ENCODE assay signal across 1 cellular context in the genomic region with DNA sequence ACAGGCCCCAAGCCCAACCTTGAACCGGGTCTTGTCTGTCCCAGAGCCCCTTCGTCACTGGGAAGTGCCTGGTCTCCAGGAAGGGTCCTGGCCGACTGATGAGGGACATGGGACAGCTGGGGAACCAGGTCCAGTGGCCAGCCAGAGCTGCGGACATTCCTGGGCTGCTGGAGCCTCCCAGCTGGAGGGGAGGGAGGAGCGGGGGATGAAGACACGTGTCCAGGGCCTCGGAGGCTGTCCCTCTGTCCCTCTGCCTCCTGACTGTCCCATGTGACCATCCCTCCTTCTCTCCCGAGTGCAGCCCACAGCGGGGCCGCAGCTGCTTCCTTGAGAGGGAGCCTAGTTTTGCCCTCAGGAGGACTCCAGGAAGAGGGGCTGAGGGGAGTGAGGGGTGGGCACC.
TF ChIP-seq lines count a peak whose summit lies in the region.

No MANE protein-coding gene starts in this region.

TF ChIP-seq in HepG2, 621 proteins besides CTCF, POLR2A, EP300 and RAD21 (continued from another document and continues in another):
- 0 out of 2 replicates have a peak, but pooled peaks have one; percentile 32 for TF ChIP-seq ZNF331 (CRISPR knock-in tag; IDR thresholded peaks at IDR 0.05)
- no peak for TF ChIP-seq ZNF441 (CRISPR knock-in tag; IDR thresholded peaks at IDR 0.05; ENCODE audit: borderline replicate concordance)
- TF ChIP-seq MYC (CRISPR knock-in tag; IDR thresholded peaks at IDR 0.05; ENCODE audit: borderline replicate concordance): peak; percentile 68; the same call in 1 of the 2 replicates
- TF ChIP-seq BHLHE40 (IDR thresholded peaks at IDR 0.05; ENCODE audit: low read length): peak; percentile 49; the same call in 1 of the 2 replicates
- no peak for TF ChIP-seq ZNF230 (CRISPR knock-in tag; IDR thresholded peaks at IDR 0.05)
- TF ChIP-seq, protein P1, sequence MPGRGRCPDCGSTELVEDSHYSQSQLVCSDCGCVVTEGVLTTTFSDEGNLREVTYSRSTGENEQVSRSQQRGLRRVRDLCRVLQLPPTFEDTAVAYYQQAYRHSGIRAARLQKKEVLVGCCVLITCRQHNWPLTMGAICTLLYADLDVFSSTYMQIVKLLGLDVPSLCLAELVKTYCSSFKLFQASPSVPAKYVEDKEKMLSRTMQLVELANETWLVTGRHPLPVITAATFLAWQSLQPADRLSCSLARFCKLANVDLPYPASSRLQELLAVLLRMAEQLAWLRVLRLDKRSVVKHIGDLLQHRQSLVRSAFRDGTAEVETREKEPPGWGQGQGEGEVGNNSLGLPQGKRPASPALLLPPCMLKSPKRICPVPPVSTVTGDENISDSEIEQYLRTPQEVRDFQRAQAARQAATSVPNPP (CRISPR knock-in tag; IDR thresholded peaks at IDR 0.05): no peak
- TF ChIP-seq NFE2L2 (IDR thresholded peaks at IDR 0.05; ENCODE audit: low read length): no peak
- no peak for TF ChIP-seq GFI1 (CRISPR knock-in tag; IDR thresholded peaks at IDR 0.05; ENCODE audit: borderline replicate concordance)
- TF ChIP-seq, protein P2, sequence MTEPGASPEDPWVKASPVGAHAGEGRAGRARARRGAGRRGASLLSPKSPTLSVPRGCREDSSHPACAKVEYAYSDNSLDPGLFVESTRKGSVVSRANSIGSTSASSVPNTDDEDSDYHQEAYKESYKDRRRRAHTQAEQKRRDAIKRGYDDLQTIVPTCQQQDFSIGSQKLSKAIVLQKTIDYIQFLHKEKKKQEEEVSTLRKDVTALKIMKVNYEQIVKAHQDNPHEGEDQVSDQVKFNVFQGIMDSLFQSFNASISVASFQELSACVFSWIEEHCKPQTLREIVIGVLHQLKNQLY (CRISPR knock-in tag; IDR thresholded peaks at IDR 0.05): 0 out of 2 replicates have a peak, but pooled peaks have one; percentile 37
- no peak for TF ChIP-seq TBX3 (IDR thresholded peaks at IDR 0.05; ENCODE audit: borderline replicate concordance)
- no peak for TF ChIP-seq MAF1 (CRISPR knock-in tag; IDR thresholded peaks at IDR 0.05; ENCODE audit: borderline replicate concordance)
- TF ChIP-seq DNMT3B (CRISPR knock-in tag; conservative IDR thresholded peaks at IDR 0.05): no peak
- TF ChIP-seq, protein P3, sequence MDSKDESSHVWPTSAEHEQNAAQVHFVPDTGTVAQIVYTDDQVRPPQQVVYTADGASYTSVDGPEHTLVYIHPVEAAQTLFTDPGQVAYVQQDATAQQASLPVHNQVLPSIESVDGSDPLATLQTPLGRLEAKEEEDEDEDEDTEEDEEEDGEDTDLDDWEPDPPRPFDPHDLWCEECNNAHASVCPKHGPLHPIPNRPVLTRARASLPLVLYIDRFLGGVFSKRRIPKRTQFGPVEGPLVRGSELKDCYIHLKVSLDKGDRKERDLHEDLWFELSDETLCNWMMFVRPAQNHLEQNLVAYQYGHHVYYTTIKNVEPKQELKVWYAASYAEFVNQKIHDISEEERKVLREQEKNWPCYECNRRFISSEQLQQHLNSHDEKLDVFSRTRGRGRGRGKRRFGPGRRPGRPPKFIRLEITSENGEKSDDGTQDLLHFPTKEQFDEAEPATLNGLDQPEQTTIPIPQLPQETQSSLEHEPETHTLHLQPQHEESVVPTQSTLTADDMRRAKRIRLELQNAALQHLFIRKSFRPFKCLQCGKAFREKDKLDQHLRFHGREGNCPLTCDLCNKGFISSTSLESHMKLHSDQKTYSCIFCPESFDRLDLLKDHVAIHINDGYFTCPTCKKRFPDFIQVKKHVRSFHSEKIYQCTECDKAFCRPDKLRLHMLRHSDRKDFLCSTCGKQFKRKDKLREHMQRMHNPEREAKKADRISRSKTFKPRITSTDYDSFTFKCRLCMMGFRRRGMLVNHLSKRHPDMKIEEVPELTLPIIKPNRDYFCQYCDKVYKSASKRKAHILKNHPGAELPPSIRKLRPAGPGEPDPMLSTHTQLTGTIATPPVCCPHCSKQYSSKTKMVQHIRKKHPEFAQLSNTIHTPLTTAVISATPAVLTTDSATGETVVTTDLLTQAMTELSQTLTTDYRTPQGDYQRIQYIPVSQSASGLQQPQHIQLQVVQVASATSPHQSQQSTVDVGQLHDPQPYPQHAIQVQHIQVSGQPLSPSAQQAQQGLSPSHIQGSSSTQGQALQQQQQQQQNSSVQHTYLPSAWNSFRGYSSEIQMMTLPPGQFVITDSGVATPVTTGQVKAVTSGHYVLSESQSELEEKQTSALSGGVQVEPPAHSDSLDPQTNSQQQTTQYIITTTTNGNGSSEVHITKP (CRISPR knock-in tag; IDR thresholded peaks at IDR 0.05; ENCODE audit: low read depth): no peak
- no peak for TF ChIP-seq ZNF577 (CRISPR knock-in tag; IDR thresholded peaks at IDR 0.05; ENCODE audit: borderline replicate concordance, low read depth)
- TF ChIP-seq ZC3H13 (CRISPR knock-in tag; IDR thresholded peaks at IDR 0.05): no peak
- no peak for TF ChIP-seq ZNF605 (CRISPR knock-in tag; IDR thresholded peaks at IDR 0.05)
- TF ChIP-seq, protein P4, sequence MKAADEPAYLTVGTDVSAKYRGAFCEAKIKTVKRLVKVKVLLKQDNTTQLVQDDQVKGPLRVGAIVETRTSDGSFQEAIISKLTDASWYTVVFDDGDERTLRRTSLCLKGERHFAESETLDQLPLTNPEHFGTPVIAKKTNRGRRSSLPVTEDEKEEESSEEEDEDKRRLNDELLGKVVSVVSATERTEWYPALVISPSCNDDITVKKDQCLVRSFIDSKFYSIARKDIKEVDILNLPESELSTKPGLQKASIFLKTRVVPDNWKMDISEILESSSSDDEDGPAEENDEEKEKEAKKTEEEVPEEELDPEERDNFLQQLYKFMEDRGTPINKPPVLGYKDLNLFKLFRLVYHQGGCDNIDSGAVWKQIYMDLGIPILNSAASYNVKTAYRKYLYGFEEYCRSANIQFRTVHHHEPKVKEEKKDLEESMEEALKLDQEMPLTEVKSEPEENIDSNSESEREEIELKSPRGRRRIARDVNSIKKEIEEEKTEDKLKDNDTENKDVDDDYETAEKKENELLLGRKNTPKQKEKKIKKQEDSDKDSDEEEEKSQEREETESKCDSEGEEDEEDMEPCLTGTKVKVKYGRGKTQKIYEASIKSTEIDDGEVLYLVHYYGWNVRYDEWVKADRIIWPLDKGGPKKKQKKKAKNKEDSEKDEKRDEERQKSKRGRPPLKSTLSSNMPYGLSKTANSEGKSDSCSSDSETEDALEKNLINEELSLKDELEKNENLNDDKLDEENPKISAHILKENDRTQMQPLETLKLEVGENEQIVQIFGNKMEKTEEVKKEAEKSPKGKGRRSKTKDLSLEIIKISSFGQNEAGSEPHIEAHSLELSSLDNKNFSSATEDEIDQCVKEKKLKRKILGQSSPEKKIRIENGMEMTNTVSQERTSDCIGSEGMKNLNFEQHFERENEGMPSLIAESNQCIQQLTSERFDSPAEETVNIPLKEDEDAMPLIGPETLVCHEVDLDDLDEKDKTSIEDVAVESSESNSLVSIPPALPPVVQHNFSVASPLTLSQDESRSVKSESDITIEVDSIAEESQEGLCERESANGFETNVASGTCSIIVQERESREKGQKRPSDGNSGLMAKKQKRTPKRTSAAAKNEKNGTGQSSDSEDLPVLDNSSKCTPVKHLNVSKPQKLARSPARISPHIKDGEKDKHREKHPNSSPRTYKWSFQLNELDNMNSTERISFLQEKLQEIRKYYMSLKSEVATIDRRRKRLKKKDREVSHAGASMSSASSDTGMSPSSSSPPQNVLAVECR (CRISPR knock-in tag; IDR thresholded peaks at IDR 0.05; ENCODE audit: borderline replicate concordance): peak; percentile 27; the same call in 1 of the 2 replicates
- no peak for TF ChIP-seq IKZF4 (CRISPR knock-in tag; IDR thresholded peaks at IDR 0.05; ENCODE audit: borderline replicate concordance, low read depth, not compliant biosample characterization)
- TF ChIP-seq, protein P5, sequence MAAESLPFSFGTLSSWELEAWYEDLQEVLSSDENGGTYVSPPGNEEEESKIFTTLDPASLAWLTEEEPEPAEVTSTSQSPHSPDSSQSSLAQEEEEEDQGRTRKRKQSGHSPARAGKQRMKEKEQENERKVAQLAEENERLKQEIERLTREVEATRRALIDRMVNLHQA (CRISPR knock-in tag; IDR thresholded peaks at IDR 0.05): no peak
- TF ChIP-seq, protein P6, sequence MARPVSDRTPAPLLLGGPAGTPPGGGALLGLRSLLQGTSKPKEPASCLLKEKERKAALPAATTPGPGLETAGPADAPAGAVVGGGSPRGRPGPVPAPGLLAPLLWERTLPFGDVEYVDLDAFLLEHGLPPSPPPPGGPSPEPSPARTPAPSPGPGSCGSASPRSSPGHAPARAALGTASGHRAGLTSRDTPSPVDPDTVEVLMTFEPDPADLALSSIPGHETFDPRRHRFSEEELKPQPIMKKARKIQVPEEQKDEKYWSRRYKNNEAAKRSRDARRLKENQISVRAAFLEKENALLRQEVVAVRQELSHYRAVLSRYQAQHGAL (CRISPR knock-in tag; IDR thresholded peaks at IDR 0.05; ENCODE audit: not compliant biosample characterization): no peak
- no peak for TF ChIP-seq HNRNPK (IDR thresholded peaks at IDR 0.05; ENCODE audit: low read depth, low read length, poor library complexity, severe bottlenecking)
- no peak for TF ChIP-seq REPIN1 (CRISPR knock-in tag; IDR thresholded peaks at IDR 0.05; ENCODE audit: borderline replicate concordance, low read depth)
- TF ChIP-seq, protein P7, sequence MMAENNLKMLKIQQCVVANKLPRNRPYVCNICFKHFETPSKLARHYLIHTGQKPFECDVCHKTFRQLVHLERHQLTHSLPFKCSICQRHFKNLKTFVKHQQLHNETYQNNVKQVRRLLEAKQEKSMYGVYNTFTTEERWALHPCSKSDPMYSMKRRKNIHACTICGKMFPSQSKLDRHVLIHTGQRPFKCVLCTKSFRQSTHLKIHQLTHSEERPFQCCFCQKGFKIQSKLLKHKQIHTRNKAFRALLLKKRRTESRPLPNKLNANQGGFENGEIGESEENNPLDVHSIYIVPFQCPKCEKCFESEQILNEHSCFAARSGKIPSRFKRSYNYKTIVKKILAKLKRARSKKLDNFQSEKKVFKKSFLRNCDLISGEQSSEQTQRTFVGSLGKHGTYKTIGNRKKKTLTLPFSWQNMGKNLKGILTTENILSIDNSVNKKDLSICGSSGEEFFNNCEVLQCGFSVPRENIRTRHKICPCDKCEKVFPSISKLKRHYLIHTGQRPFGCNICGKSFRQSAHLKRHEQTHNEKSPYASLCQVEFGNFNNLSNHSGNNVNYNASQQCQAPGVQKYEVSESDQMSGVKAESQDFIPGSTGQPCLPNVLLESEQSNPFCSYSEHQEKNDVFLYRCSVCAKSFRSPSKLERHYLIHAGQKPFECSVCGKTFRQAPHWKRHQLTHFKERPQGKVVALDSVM (CRISPR knock-in tag; IDR thresholded peaks at IDR 0.05): peak; percentile 93
- no peak for TF ChIP-seq ATAD3A (CRISPR knock-in tag; IDR thresholded peaks at IDR 0.05)
- TF ChIP-seq, protein P8, sequence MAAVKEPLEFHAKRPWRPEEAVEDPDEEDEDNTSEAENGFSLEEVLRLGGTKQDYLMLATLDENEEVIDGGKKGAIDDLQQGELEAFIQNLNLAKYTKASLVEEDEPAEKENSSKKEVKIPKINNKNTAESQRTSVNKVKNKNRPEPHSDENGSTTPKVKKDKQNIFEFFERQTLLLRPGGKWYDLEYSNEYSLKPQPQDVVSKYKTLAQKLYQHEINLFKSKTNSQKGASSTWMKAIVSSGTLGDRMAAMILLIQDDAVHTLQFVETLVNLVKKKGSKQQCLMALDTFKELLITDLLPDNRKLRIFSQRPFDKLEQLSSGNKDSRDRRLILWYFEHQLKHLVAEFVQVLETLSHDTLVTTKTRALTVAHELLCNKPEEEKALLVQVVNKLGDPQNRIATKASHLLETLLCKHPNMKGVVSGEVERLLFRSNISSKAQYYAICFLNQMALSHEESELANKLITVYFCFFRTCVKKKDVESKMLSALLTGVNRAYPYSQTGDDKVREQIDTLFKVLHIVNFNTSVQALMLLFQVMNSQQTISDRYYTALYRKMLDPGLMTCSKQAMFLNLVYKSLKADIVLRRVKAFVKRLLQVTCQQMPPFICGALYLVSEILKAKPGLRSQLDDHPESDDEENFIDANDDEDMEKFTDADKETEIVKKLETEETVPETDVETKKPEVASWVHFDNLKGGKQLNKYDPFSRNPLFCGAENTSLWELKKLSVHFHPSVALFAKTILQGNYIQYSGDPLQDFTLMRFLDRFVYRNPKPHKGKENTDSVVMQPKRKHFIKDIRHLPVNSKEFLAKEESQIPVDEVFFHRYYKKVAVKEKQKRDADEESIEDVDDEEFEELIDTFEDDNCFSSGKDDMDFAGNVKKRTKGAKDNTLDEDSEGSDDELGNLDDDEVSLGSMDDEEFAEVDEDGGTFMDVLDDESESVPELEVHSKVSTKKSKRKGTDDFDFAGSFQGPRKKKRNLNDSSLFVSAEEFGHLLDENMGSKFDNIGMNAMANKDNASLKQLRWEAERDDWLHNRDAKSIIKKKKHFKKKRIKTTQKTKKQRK (IDR thresholded peaks at IDR 0.05; ENCODE audit: low read length): no peak
- TF ChIP-seq SATB2 (CRISPR knock-in tag; IDR thresholded peaks at IDR 0.05): no peak
- TF ChIP-seq, protein P9, sequence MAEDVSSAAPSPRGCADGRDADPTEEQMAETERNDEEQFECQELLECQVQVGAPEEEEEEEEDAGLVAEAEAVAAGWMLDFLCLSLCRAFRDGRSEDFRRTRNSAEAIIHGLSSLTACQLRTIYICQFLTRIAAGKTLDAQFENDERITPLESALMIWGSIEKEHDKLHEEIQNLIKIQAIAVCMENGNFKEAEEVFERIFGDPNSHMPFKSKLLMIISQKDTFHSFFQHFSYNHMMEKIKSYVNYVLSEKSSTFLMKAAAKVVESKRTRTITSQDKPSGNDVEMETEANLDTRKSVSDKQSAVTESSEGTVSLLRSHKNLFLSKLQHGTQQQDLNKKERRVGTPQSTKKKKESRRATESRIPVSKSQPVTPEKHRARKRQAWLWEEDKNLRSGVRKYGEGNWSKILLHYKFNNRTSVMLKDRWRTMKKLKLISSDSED (CRISPR knock-in tag; IDR thresholded peaks at IDR 0.05): no peak
- TF ChIP-seq MEF2D (CRISPR knock-in tag; IDR thresholded peaks at IDR 0.05): 0 out of 2 replicates have a peak, but pooled peaks have one; percentile 51
- TF ChIP-seq, protein P10, sequence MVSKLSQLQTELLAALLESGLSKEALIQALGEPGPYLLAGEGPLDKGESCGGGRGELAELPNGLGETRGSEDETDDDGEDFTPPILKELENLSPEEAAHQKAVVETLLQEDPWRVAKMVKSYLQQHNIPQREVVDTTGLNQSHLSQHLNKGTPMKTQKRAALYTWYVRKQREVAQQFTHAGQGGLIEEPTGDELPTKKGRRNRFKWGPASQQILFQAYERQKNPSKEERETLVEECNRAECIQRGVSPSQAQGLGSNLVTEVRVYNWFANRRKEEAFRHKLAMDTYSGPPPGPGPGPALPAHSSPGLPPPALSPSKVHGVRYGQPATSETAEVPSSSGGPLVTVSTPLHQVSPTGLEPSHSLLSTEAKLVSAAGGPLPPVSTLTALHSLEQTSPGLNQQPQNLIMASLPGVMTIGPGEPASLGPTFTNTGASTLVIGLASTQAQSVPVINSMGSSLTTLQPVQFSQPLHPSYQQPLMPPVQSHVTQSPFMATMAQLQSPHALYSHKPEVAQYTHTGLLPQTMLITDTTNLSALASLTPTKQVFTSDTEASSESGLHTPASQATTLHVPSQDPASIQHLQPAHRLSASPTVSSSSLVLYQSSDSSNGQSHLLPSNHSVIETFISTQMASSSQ (IDR thresholded peaks at IDR 0.05; ENCODE audit: low read depth): no peak
- TF ChIP-seq, protein P10 (CRISPR knock-in tag; IDR thresholded peaks at IDR 0.05; ENCODE audit: borderline replicate concordance): no peak
- TF ChIP-seq MTF1 (CRISPR knock-in tag; IDR thresholded peaks at IDR 0.05): no peak
